Comparison of ENCODE assay signal across 11 cellular contexts in genomic region chr10:133400624-133401424, GRCh38. TPM values are rescaled to one million over a fixed set of nuclear protein-coding genes. Genes with fewer than 3 reads are reported as not detected.
DNase-seq lines count a peak whose midpoint lies in the region; ATAC-seq lines count a peak whose summit lies in the region.
"Had no signal": no experiment of that assay in that cellular context is flagged by ENCODE, and none has a peak within 500 bp of the region (broad histone marks: within the 10 kb centered on the region; RNA-seq: fewer than 3 reads in every experiment).

No MANE protein-coding gene starts in this region.

- peak; percentile 89 for ATAC-seq in activated CD8-positive, alpha-beta memory T cell treated with anti-CD3 and anti-CD28 coated beads, Interleukin-2, amount 10 ng/mL, durations not matched to agents 7 days and 5 days
- peak; percentile 51 for ATAC-seq in HG02870 (IDR thresholded peaks at IDR 0.05; ENCODE audit: unreplicated experiment)
- ATAC-seq in stimulated activated naive CD8-positive, alpha-beta T cell treated with anti-CD3 and anti-CD28 coated beads, Interleukin-15, Interleukin-2, amounts not matched to agents 100 U/mL and 50 U/mL, for 24 hours: peak; percentile 38
- ATAC-seq: left ventricle myocardium superior had no signal

- H3K9me3 Mint-ChIP-seq in activated CD8-positive, alpha-beta memory T cell treated with anti-CD3 and anti-CD28 coated beads, Interleukin-2, amount 10 ng/mL, durations not matched to agents 7 days and 5 days (ENCODE audit: low read depth): no peaks in the 10 kb centered on the region

- CTCF ChIA-PET in activated CD8-positive, alpha-beta memory T cell treated with anti-CD3 and anti-CD28 coated beads, Interleukin-2, amount 10 ng/mL, durations not matched to agents 7 days and 5 days (lab: Charles Lee): interaction anchor here (0.6 to 2.2 kb wide), 4 partner anchors 10 to 123 kb away, joined by 3 to 12 read pairs (median 4); no protein-coding TSS in a partner anchor

- peak overlapping the region; percentile 52 for H3K4me3 Mint-ChIP-seq in activated CD8-positive, alpha-beta memory T cell treated with anti-CD3 and anti-CD28 coated beads, Interleukin-2, amount 10 ng/mL, durations not matched to agents 7 days and 5 days
- H3K4me3 Mint-ChIP-seq: brain had no signal

- H3K4me1 Mint-ChIP-seq in activated CD8-positive, alpha-beta memory T cell treated with anti-CD3 and anti-CD28 coated beads, Interleukin-2, amount 10 ng/mL, durations not matched to agents 7 days and 5 days: peaks cover 45% of the 10 kb centered on the region

- no peak for DNase-seq in activated CD8-positive, alpha-beta memory T cell treated with anti-CD3 and anti-CD28 coated beads, Interleukin-2, amount 10 ng/mL, durations not matched to agents 7 days and 5 days
- no peak for DNase-seq in activated CD8-positive, alpha-beta memory T cell treated with anti-CD3 and anti-CD28 coated beads, Interleukin-2, amount 50 U/mL, for 4 hours
- peak; percentile 15 to 17 for DNase-seq in activated T-cell treated with anti-CD3 and anti-CD28 coated beads, Interleukin-2, amount 50 U/mL, for 48 hours
- DNase-seq in stimulated activated naive CD8-positive, alpha-beta T cell treated with anti-CD3 and anti-CD28 coated beads, Interleukin-15, Interleukin-2, amounts not matched to agents 100 U/mL and 50 U/mL, for 24 hours: no peak
- no peak for DNase-seq in effector CD8-positive, alpha-beta T cell (lab: John Stamatoyannopoulos, UW)
- DNase-seq in T-helper 9 cell (no peak), COLO829 (ENCODE audit: low spot score) (no peak)
- DNase-seq: ACHN, left ventricle myocardium superior had no signal

- H3K36me3 Mint-ChIP-seq in activated CD8-positive, alpha-beta memory T cell treated with anti-CD3 and anti-CD28 coated beads, Interleukin-2, amount 10 ng/mL, durations not matched to agents 7 days and 5 days: peaks cover 59% of the 10 kb centered on the region

- no peaks in the 10 kb centered on the region for H3K27me3 Mint-ChIP-seq in activated CD8-positive, alpha-beta memory T cell treated with anti-CD3 and anti-CD28 coated beads, Interleukin-2, amount 10 ng/mL, durations not matched to agents 7 days and 5 days
- H3K27me3 Mint-ChIP-seq: brain had no signal

- H3K27ac Mint-ChIP-seq in activated CD8-positive, alpha-beta memory T cell treated with anti-CD3 and anti-CD28 coated beads, Interleukin-2, amount 10 ng/mL, durations not matched to agents 7 days and 5 days: peak overlapping the region; percentile 86
- H3K27ac Mint-ChIP-seq: brain had no signal

RNA-seq across cellular contexts. Expression of gene MTG1, which starts 6.9 kb away (rescaled TPM):
- total RNA-seq in activated CD8-positive, alpha-beta memory T cell treated with anti-CD3 and anti-CD28 coated beads, Interleukin-2, amount 10 ng/mL, durations not matched to agents 7 days and 5 days: 10 to 100 TPM; 56.0 to 64.9 TPM

RNA-seq across cellular contexts. Expression of gene PAOX, which starts 21.8 kb away (rescaled TPM):
- 1 to 10 TPM; 5.6 to 6.0 TPM for total RNA-seq in activated CD8-positive, alpha-beta memory T cell treated with anti-CD3 and anti-CD28 coated beads, Interleukin-2, amount 10 ng/mL, durations not matched to agents 7 days and 5 days

RNA-seq across cellular contexts. Expression of gene SPRN, which starts 23.6 kb away (rescaled TPM):
- not detected for total RNA-seq in activated CD8-positive, alpha-beta memory T cell treated with anti-CD3 and anti-CD28 coated beads, Interleukin-2, amount 10 ng/mL, durations not matched to agents 7 days and 5 days
- total RNA-seq: left ventricle myocardium superior had no signal

RNA-seq across cellular contexts. Expression of gene ECHS1, which starts 27.7 kb away (rescaled TPM):
- total RNA-seq in activated CD8-positive, alpha-beta memory T cell treated with anti-CD3 and anti-CD28 coated beads, Interleukin-2, amount 10 ng/mL, durations not matched to agents 7 days and 5 days: 10 to 100 TPM; 34.0 to 50.2 TPM

RNA-seq across cellular contexts. Expression of gene FUOM, which starts 43.0 kb away (rescaled TPM):
- 10 to 100 TPM in 1 of 2 experiments, 1 to 10 TPM in 1; 9.1 to 13.1 TPM for total RNA-seq in activated CD8-positive, alpha-beta memory T cell treated with anti-CD3 and anti-CD28 coated beads, Interleukin-2, amount 10 ng/mL, durations not matched to agents 7 days and 5 days

Comparison
In these comparisons a context has a peak if more than half of its experiments do, and no peak if none do; other contexts are left out.
1. ATAC-seq: peak in every context shown above with its lines; median percentile 89 in activated CD8-positive, alpha-beta memory T cell treated with anti-CD3 and anti-CD28 coated beads, Interleukin-2, amount 10 ng/mL, durations not matched to agents 7 days and 5 days; 51 in HG02870; 38 in stimulated activated naive CD8-positive, alpha-beta T cell treated with anti-CD3 and anti-CD28 coated beads, Interleukin-15, Interleukin-2, amounts not matched to agents 100 U/mL and 50 U/mL, for 24 hours.
2. DNase-seq: peak in activated T-cell treated with anti-CD3 and anti-CD28 coated beads, Interleukin-2, amount 50 U/mL, for 48 hours (2 of 2); none in activated CD8-positive, alpha-beta memory T cell treated with anti-CD3 and anti-CD28 coated beads, Interleukin-2, amount 10 ng/mL, durations not matched to agents 7 days and 5 days (single experiment), activated CD8-positive, alpha-beta memory T cell treated with anti-CD3 and anti-CD28 coated beads, Interleukin-2, amount 50 U/mL, for 4 hours (single experiment), stimulated activated naive CD8-positive, alpha-beta T cell treated with anti-CD3 and anti-CD28 coated beads, Interleukin-15, Interleukin-2, amounts not matched to agents 100 U/mL and 50 U/mL, for 24 hours (single experiment), effector CD8-positive, alpha-beta T cell (single experiment), T-helper 9 cell (single experiment) and COLO829 (single experiment).